Comparison of ENCODE assay signal across 7 cellular contexts in genomic region chr12:9240004-9240635, GRCh38. TPM values are rescaled to one million over a fixed set of nuclear protein-coding genes. Genes with fewer than 3 reads are reported as not detected.
DNase-seq lines count a peak whose midpoint lies in the region; TF ChIP-seq lines count a peak whose summit lies in the region.
"Not testable (repeated sequence)": the region's sequence is repeated elsewhere in the genome, so short reads cannot be mapped to it uniquely, and the experiment has no call there.

No MANE protein-coding gene starts in this region.

- H3K27ac Mint-ChIP-seq in HFFc6 = not testable (repeated sequence)

- not testable (repeated sequence) for TF ChIP-seq CTCF in HFFc6 (IDR thresholded peaks at IDR 0.05); dorsolateral prefrontal cortex (IDR thresholded peaks at IDR 0.05 in 54 of 56, conservative IDR thresholded peaks at IDR 0.05 in 2 of 56; ENCODE audit: low read depth in 1 of 56, partially characterized antibody in 56 of 56); retinal pigment epithelial cell (conservative IDR thresholded peaks at IDR 0.05; ENCODE audit: low read depth, low read length)

- not testable (repeated sequence) for DNase-seq in HFFc6; retinal pigment epithelial cell (ENCODE audit: low read depth)
- DNase-seq in activated CD4-positive, alpha-beta T cell treated with anti-CD3 and anti-CD28 coated beads for 4 hours = peak; percentile 12 to 17
- DNase-seq in activated gamma-delta T cell treated with anti-CD3 and anti-CD28 coated beads, Interleukin-2, amount 50 U/mL, for 16 hours (ENCODE audit: low read depth) = peak; percentile 33
- DNase-seq in dorsolateral prefrontal cortex (peak in 2 of 10 donors; percentile 11 to 14), left kidney (ENCODE audit: low read depth, low spot score) (peak; percentile 53)
- DNase-seq in stimulated activated CD8-positive, alpha-beta memory T cell treated with anti-CD3 and anti-CD28 coated beads, Interleukin-15, amount 100 ng/mL, for 48 hours (ENCODE audit: low read depth in 2 of 2) = peak; percentile 29 to 38

- H3K27me3 ChIP-seq in dorsolateral prefrontal cortex = not testable (repeated sequence)

- H3K36me3 Mint-ChIP-seq in HFFc6 (ENCODE audit: low read depth) = not testable (repeated sequence)

- H3K9me3 Mint-ChIP-seq in HFFc6 = not testable (repeated sequence)

- H3K27me3 Mint-ChIP-seq in HFFc6 (ENCODE audit: insufficient read depth) = not testable (repeated sequence)

- intact Hi-C loops in dorsolateral prefrontal cortex (cut with DNase I) = not testable (repeated sequence)

- peak overlapping the region; percentile 16 to 71 (median 55) for H3K4me3 ChIP-seq in dorsolateral prefrontal cortex
- H3K4me3 ChIP-seq in retinal pigment epithelial cell (ENCODE audit: low read length) = peak overlapping the region; percentile 22

- not testable (repeated sequence) for H3K4me1 Mint-ChIP-seq in HFFc6 (ENCODE audit: low read depth)

- peak overlapping the region in 45 of 59 donors; percentile 5 to 86 (median 67) for H3K27ac ChIP-seq in dorsolateral prefrontal cortex

- H3K4me3 Mint-ChIP-seq in HFFc6 = peak overlapping the region; percentile 10; the same call in 1 of the 2 replicates

RNA-seq across cellular contexts. Expression of gene PZP, which starts 31.9 kb away (rescaled TPM):
- not detected for total RNA-seq in HFFc6 (2021; fragmentation: NEBNext Ultra II Directional; extraction: Animal tissue kit (Norgen Biotek cat#: 25700))
- total RNA-seq in dorsolateral prefrontal cortex = 1 to 10 TPM in 5 of 120 experiments, under 1 TPM in 65, not detected in 50; 0.07 to 1.6 (median 0.36) TPM
